1 cellular context compared by ENCODE assay signal in genomic region chr2:239429473-239430350, GRCh38.
A peak's percentile ranks its signal among the peaks of the same experiment; 100 is the strongest.
TF ChIP-seq lines count a peak whose summit lies in the region.

No MANE protein-coding gene starts in this region.

TF ChIP-seq in HepG2, 621 proteins besides CTCF, POLR2A, EP300 and RAD21 (continued from another document and continues in another):
- TF ChIP-seq KIAA2018 (CRISPR knock-in tag; IDR thresholded peaks at IDR 0.05; ENCODE audit: borderline replicate concordance) (no peak), ZNF724P (CRISPR knock-in tag; IDR thresholded peaks at IDR 0.05; ENCODE audit: borderline replicate concordance) (no peak), THRA (CRISPR knock-in tag; IDR thresholded peaks at IDR 0.05; ENCODE audit: borderline replicate concordance) (no peak), FOXA3 (CRISPR knock-in tag; IDR thresholded peaks at IDR 0.05) (peak; percentile 80), SALL1 (CRISPR knock-in tag; IDR thresholded peaks at IDR 0.05) (peak; percentile 43; the same call in 1 of the 2 replicates), MEF2D (CRISPR knock-in tag; IDR thresholded peaks at IDR 0.05) (no peak), ZNF597 (CRISPR knock-in tag; IDR thresholded peaks at IDR 0.05) (no peak), PATZ1 (CRISPR knock-in tag; IDR thresholded peaks at IDR 0.05) (peak; percentile 29; the same call in 1 of the 2 replicates), ZNF207 (IDR thresholded peaks at IDR 0.05; ENCODE audit: borderline replicate concordance) (no peak), TRIM24 (CRISPR knock-in tag; IDR thresholded peaks at IDR 0.05) (no peak), ZNF83 (CRISPR knock-in tag; IDR thresholded peaks at IDR 0.05; ENCODE audit: borderline replicate concordance) (no peak), TBL1XR1 (IDR thresholded peaks at IDR 0.05; ENCODE audit: borderline replicate concordance, low read length, partially characterized antibody) (no peak), ZNF335 (CRISPR knock-in tag; IDR thresholded peaks at IDR 0.05) (no peak), IRF2 (CRISPR knock-in tag; IDR thresholded peaks at IDR 0.05) (no peak), ZNF343 (CRISPR knock-in tag; IDR thresholded peaks at IDR 0.05) (no peak), HNF4A (CRISPR knock-in tag; IDR thresholded peaks at IDR 0.05) (peak; percentile 17; the same call in 1 of the 2 replicates), ZNF879 (CRISPR knock-in tag; IDR thresholded peaks at IDR 0.05) (no peak), ZNF3 (CRISPR knock-in tag; IDR thresholded peaks at IDR 0.05) (no peak), AHR (CRISPR knock-in tag; IDR thresholded peaks at IDR 0.05) (no peak), ZBTB34 (CRISPR knock-in tag; IDR thresholded peaks at IDR 0.05) (no peak), ZNF513 (CRISPR knock-in tag; conservative IDR thresholded peaks at IDR 0.05) (no peak), ZNF609 (CRISPR knock-in tag; IDR thresholded peaks at IDR 0.05; ENCODE audit: borderline replicate concordance) (no peak), ZNF841 (CRISPR knock-in tag; IDR thresholded peaks at IDR 0.05; ENCODE audit: borderline replicate concordance) (no peak), ZNF468 (CRISPR knock-in tag; IDR thresholded peaks at IDR 0.05) (no peak), ZNF12 (CRISPR knock-in tag; IDR thresholded peaks at IDR 0.05) (peak; percentile 44; the same call in 1 of the 2 replicates), REPIN1 (CRISPR knock-in tag; IDR thresholded peaks at IDR 0.05; ENCODE audit: borderline replicate concordance, low read depth) (no peak), MYNN (CRISPR knock-in tag; IDR thresholded peaks at IDR 0.05; ENCODE audit: low read depth) (no peak), ATRX (CRISPR knock-in tag; IDR thresholded peaks at IDR 0.05; ENCODE audit: borderline replicate concordance) (no peak), ZNF317 (CRISPR knock-in tag; IDR thresholded peaks at IDR 0.05) (no peak), NR2F2 (IDR thresholded peaks at IDR 0.05; ENCODE audit: borderline replicate concordance, low read depth) (no peak), SP1 (IDR thresholded peaks at IDR 0.05) (no peak), SP1 (CRISPR knock-in tag; IDR thresholded peaks at IDR 0.05) (no peak), TAF15 (IDR thresholded peaks at IDR 0.05; ENCODE audit: low read depth, low read length, poor library complexity, severe bottlenecking) (no peak), PRDM4 (CRISPR knock-in tag; IDR thresholded peaks at IDR 0.05; ENCODE audit: borderline replicate concordance) (no peak)
